In genomic region chr1:40766560-40766959, GRCh38 we compare ENCODE assay signal across 13 cellular contexts. TPM values are rescaled to one million over a fixed set of nuclear protein-coding genes. Genes with fewer than 3 reads are reported as not detected.
"Had no signal": no experiment of that assay in that cellular context is flagged by ENCODE, and none has a peak within 500 bp of the region (broad histone marks: within the 10 kb centered on the region; RNA-seq: fewer than 3 reads in every experiment).

No MANE protein-coding gene starts in this region.

- H3K9me3 Mint-ChIP-seq: activated naive CD8-positive, alpha-beta T cell treated with anti-CD3 and anti-CD28 coated beads for 36 hours; activated T-cell treated with anti-CD3 and anti-CD28 coated beads, Interleukin-2, amount 50 U/mL, for 72 hours; natural killer cell had no signal

- H3K36me3 Mint-ChIP-seq: natural killer cell had no signal

- H3K4me3 Mint-ChIP-seq: activated naive CD8-positive, alpha-beta T cell treated with anti-CD3 and anti-CD28 coated beads for 36 hours; activated T-cell treated with anti-CD3 and anti-CD28 coated beads, Interleukin-2, amount 50 U/mL, for 72 hours; natural killer cell; T-helper 17 cell had no signal

- H3K27ac Mint-ChIP-seq: activated naive CD8-positive, alpha-beta T cell treated with anti-CD3 and anti-CD28 coated beads for 36 hours; activated T-cell treated with anti-CD3 and anti-CD28 coated beads, Interleukin-2, amount 50 U/mL, for 72 hours; T-helper 17 cell had no signal

- H3K27me3 Mint-ChIP-seq: activated naive CD8-positive, alpha-beta T cell treated with anti-CD3 and anti-CD28 coated beads for 36 hours; T-helper 17 cell had no signal

- ATAC-seq: activated T-cell treated with anti-CD3 and anti-CD28 coated beads, Interleukin-2, amount 50 U/mL, for 72 hours; lower lobe of right lung; natural killer cell; T-helper 17 cell had no signal

- DNase-seq: activated gamma-delta T cell treated with Interleukin-2 at 50 U/mL for 16 hours; activated naive CD8-positive, alpha-beta T cell treated with anti-CD3 and anti-CD28 coated beads for 36 hours; activated T-cell treated with anti-CD3 and anti-CD28 coated beads, Interleukin-2, amount 50 U/mL, for 72 hours; amniotic stem cell; foreskin melanocyte; lower lobe of right lung; natural killer cell; sigmoid colon; stimulated activated CD4-positive, alpha-beta T cell treated with anti-CD3 and anti-CD28 coated beads, Interleukin-4, amount 100 ng/mL, for 24 hours; stimulated activated naive CD4-positive, alpha-beta T cell treated with Interleukin-2 at 50 U/mL for 16 hours; T-helper 17 cell had no signal

RNA-seq across cellular contexts. Expression of gene KCNQ4, which starts 17.0 kb away (rescaled TPM):
- total RNA-seq: dermis microvascular lymphatic vessel endothelial cell had no signal
- polyA plus RNA-seq: keratinocyte had no signal
